8 cellular contexts compared by ENCODE assay signal in the genomic region with DNA sequence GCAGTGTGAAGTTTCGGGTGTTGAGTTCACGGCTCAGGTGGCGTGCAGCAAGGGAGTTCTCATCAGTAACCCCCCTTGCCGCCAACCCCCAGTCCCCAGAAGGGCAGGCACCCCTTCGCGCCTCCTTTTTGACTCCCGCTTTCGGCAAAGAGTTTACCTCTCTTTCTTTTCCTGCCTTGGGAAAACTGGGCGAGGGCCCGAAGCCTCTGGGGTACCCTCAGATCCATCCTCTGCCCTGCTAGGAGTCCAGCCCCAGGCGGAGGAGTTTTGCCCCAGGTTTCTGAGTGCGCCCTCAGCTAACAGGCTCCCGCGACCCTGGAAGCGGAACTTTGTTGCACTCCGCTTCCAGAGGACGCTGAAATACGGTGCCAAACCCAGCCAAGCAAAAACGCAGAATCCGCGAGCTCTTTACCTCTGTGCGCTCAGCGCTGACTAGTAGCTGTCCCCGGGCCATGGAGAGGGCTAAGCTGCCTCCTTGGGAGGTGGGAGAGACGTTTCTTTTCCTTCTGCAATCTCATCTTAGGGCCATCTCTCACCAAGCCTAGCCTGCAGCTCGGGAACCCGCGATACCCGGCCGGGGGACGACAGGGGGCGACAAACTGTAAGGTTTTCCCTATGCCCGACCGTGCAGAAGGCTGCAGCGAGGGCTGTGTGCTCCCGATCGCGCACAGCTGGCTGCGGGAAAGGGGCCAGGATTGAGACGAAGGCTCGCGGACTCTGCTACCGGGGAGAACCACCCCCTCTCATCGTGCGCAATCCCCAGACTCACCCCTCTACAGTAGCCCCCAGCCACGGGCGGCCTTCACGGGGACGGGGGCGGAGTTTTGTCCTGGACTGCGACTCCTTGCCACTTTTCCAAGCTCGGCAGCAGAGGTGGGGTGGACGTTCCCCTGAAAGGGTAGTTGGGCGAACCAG.
DNase-seq lines count a peak whose midpoint lies in the region; ATAC-seq and TF ChIP-seq lines count a peak whose summit lies in the region.

No MANE protein-coding gene starts in this region.

- ATAC-seq in HG02610 (IDR thresholded peaks at IDR 0.05; ENCODE audit: unreplicated experiment), result no peak
- ATAC-seq in HG02852 (IDR thresholded peaks at IDR 0.05; ENCODE audit: unreplicated experiment), result no peak
- no peak for ATAC-seq in GM18505 (IDR thresholded peaks at IDR 0.05; ENCODE audit: unreplicated experiment)

- peaks cover 93% of the 10 kb centered on the region for H3K27me3 ChIP-seq in iPS DF 6.9 (ENCODE audit: control insufficient read depth, insufficient read depth, low read length)

- 0 out of 2 replicates have a peak, but pooled peaks cover 5% of the 10 kb centered on the region for H3K4me1 ChIP-seq in iPS DF 6.9 (ENCODE audit: control insufficient read depth, insufficient read depth, low read length)

- H3K36me3 ChIP-seq in iPS DF 6.9 (ENCODE audit: control insufficient read depth, insufficient read depth, low read length), result no peaks in the 10 kb centered on the region

- no peak for TF ChIP-seq POLR2A in GM18505 (IDR thresholded peaks at IDR 0.05; ENCODE audit: borderline replicate concordance, extremely low read depth, insufficient read depth, insufficient read length)

- no peaks in the 10 kb centered on the region for H3K9me3 ChIP-seq in iPS DF 6.9 (ENCODE audit: control insufficient read depth, insufficient read depth, low read length)

- no CpG with 5 or more reads among the region's 54 CpGs for WGBS in iPS DF 6.9 (ENCODE audit: insufficient coverage, insufficient read length)

- peak overlapping the region; percentile 7; the same call in 1 of the 2 replicates for H3K4me3 ChIP-seq in iPS DF 6.9 (ENCODE audit: low read length)

- TF ChIP-seq CTCF in LNCAP (IDR thresholded peaks at IDR 0.05), result peak; percentile 81

- no peak overlapping the region for H3K27ac ChIP-seq in iPS DF 6.9 (ENCODE audit: low read length)

- DNase-seq in ELF-1 (ENCODE audit: low read depth, low spot score), result peak; percentile 93
- DNase-seq in activated T-cell treated with anti-CD3 and anti-CD28 coated beads, Interleukin-2, amount 50 U/mL, for 48 hours, result peak; percentile 76
- no peak for DNase-seq in iPS DF 6.9 (ENCODE audit: low read depth, low spot score)
- peak; percentile 36 to 50 (median 40) for DNase-seq in stimulated activated CD4-positive, alpha-beta T cell treated with anti-CD3 and anti-CD28 coated beads, Interleukin-12 subunit alpha, Interleukin-12 subunit beta, amount 100 ng/mL, for 48 hours (ENCODE audit: low read depth in 2 of 3, low spot score in 1 of 3)
